8 cellular contexts compared by ENCODE assay signal in the genomic region with DNA sequence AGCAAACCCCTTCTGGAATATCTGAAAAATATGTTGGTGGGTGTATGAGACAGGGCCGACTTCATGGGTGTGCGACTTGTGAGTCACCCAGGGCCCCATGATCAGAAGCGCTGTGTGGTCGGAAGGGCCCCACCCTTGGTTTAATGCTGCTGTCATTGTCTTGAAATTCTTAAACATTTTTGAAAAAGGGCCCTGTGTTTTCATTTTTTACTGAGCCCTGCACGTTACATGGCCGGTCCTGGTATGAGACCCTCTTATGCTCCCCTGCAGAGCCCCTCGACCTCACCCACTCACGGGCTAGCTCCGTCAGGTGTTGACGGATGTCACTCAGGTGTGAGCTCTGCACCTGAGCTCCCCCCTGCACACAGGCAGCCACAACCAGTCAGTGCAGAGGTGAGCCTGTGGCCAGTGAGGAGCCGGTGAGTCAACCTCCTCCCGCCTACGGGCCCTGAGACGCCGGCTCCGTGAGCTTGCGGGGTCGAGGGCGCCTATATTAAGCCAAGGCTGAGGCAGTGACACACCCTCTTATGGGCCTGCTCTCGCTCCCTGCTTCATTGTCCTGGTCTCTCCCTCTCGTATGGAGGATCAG.
DNase-seq lines count a peak whose midpoint lies in the region; ATAC-seq and TF ChIP-seq lines count a peak whose summit lies in the region.

No MANE protein-coding gene starts in this region.

- TF ChIP-seq CTCF in HEK293 (tag by site-specific recombination; IDR thresholded peaks at IDR 0.05), result no peak

- peak; percentile 89 for ATAC-seq in effector memory CD8-positive, alpha-beta T cell (replicated peaks)
- no peak for ATAC-seq in HG03378 (IDR thresholded peaks at IDR 0.05; ENCODE audit: unreplicated experiment)
- no peak for ATAC-seq in HG03342 (IDR thresholded peaks at IDR 0.05; ENCODE audit: unreplicated experiment)

- peak; percentile 72 for DNase-seq in activated CD4-positive, alpha-beta T cell treated with anti-CD3 and anti-CD28 coated beads, Interleukin-2, amount 50 U/mL, for 1 hour
- peak; percentile 58 to 63 (median 60) for DNase-seq in effector memory CD8-positive, alpha-beta T cell
- peak; percentile 45 to 56 for DNase-seq in stimulated activated CD4-positive, alpha-beta T cell treated with anti-CD3 and anti-CD28 coated beads, Interleukin-1b, Interleukin-23, amount 100 ng/mL, for 4 hours (ENCODE audit: low read depth in 2 of 2)
- DNase-seq in globus pallidus (ENCODE audit: low spot score) (no peak), COR-L47 (lab: John Stamatoyannopoulos, UW) (no peak)

- no peaks in the 10 kb centered on the region for H3K36me3 ChIP-seq in HEK293 (ENCODE audit: control insufficient read depth in 2 of 2, insufficient read depth in 1 of 2, low read length in 2 of 2)

- no peak overlapping the region for H3K4me3 ChIP-seq in HEK293 (ENCODE audit: low read depth, low read length)

- H3K27ac ChIP-seq in HEK293 (ENCODE audit: extremely low read depth, low read depth, low read length), result no peak overlapping the region

- H3K9me3 Mint-ChIP-seq in effector memory CD8-positive, alpha-beta T cell, result no peaks in the 10 kb centered on the region

- no peaks in the 10 kb centered on the region for H3K9me3 ChIP-seq in HEK293 (ENCODE audit: control insufficient read depth, insufficient read depth, low read depth, low read length)

- H3K36me3 Mint-ChIP-seq in effector memory CD8-positive, alpha-beta T cell (ENCODE audit: insufficient read depth), result peaks cover 12% of the 10 kb centered on the region

- POLR2A ChIA-PET in HEK293 (lab: Yijun Ruan, JAX), result interaction anchor here (0.6 to 4.6 kb wide), 9 partner anchors 8 to 444 kb away, joined by 4 to 74 read pairs (median 5); a partner anchor contains a TSS

- H3K4me1 Mint-ChIP-seq in effector memory CD8-positive, alpha-beta T cell (ENCODE audit: low read depth in 2 of 2), result peaks cover 22% of the 10 kb centered on the region in 2 donors

- CTCF ChIA-PET in HEK293 (lab: Yijun Ruan, JAX), result interaction anchor here (0.6 kb wide), 2 partner anchors 49 to 134 kb away, joined by 3 read pairs; no protein-coding TSS in a partner anchor

- H3K4me1 ChIP-seq in HEK293 (ENCODE audit: control insufficient read depth, insufficient read depth, low read length), result peaks cover 3% of the 10 kb centered on the region; the same call in 1 of the 2 replicates

- peak overlapping the region; percentile 74 to 77 for H3K4me3 Mint-ChIP-seq in effector memory CD8-positive, alpha-beta T cell

- peak overlapping the region; percentile 94 to 97 for H3K27ac Mint-ChIP-seq in effector memory CD8-positive, alpha-beta T cell

- H3K27me3 Mint-ChIP-seq in effector memory CD8-positive, alpha-beta T cell, result no peaks in the 10 kb centered on the region

TF ChIP-seq in HEK293, 187 proteins besides CTCF, POLR2A, EP300 and RAD21:
- TF ChIP-seq, protein P1, sequence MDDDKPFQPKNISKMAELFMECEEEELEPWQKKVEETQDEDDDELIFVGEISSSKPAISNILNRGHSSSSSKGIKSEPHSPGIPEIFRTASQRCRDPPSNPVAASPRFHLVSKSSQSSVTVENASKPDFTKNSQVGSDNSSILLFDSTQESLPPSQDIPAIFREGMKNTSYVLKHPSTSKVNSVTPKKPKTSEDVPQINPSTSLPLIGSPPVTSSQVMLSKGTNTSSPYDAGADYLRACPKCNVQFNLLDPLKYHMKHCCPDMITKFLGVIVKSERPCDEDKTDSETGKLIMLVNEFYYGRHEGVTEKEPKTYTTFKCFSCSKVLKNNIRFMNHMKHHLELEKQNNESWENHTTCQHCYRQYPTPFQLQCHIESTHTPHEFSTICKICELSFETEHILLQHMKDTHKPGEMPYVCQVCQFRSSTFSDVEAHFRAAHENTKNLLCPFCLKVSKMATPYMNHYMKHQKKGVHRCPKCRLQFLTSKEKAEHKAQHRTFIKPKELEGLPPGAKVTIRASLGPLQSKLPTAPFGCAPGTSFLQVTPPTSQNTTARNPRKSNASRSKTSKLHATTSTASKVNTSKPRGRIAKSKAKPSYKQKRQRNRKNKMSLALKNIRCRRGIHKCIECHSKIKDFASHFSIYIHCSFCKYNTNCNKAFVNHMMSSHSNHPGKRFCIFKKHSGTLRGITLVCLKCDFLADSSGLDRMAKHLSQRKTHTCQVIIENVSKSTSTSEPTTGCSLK (tag by site-specific recombination; IDR thresholded peaks at IDR 0.05), result no peak
- TF ChIP-seq ZNF335 (tag by site-specific recombination; conservative IDR thresholded peaks at IDR 0.05) (peak; percentile 25; the same call in 1 of the 2 replicates), ZEB2 (tag by site-specific recombination; IDR thresholded peaks at IDR 0.05) (0 out of 2 replicates have a peak, but pooled peaks have one; percentile 15), BCL11B (tag by site-specific recombination; IDR thresholded peaks at IDR 0.05; ENCODE audit: low read depth) (no peak), ZNF23 (tag by site-specific recombination; IDR thresholded peaks at IDR 0.05; ENCODE audit: borderline replicate concordance) (no peak), FEZF1 (tag by site-specific recombination; IDR thresholded peaks at IDR 0.05) (no peak), KLF10 (tag by site-specific recombination; IDR thresholded peaks at IDR 0.05) (peak; percentile 21; the same call in 1 of the 2 replicates), ZNF571 (tag by site-specific recombination; IDR thresholded peaks at IDR 0.05) (no peak), EGR2 (tag by site-specific recombination; IDR thresholded peaks at IDR 0.05; ENCODE audit: low read depth) (0 out of 2 replicates have a peak, but pooled peaks have one; percentile 14), ZFHX2 (tag by site-specific recombination; conservative IDR thresholded peaks at IDR 0.05) (peak; percentile 47; the same call in 1 of the 2 replicates)
- TF ChIP-seq, protein P2, sequence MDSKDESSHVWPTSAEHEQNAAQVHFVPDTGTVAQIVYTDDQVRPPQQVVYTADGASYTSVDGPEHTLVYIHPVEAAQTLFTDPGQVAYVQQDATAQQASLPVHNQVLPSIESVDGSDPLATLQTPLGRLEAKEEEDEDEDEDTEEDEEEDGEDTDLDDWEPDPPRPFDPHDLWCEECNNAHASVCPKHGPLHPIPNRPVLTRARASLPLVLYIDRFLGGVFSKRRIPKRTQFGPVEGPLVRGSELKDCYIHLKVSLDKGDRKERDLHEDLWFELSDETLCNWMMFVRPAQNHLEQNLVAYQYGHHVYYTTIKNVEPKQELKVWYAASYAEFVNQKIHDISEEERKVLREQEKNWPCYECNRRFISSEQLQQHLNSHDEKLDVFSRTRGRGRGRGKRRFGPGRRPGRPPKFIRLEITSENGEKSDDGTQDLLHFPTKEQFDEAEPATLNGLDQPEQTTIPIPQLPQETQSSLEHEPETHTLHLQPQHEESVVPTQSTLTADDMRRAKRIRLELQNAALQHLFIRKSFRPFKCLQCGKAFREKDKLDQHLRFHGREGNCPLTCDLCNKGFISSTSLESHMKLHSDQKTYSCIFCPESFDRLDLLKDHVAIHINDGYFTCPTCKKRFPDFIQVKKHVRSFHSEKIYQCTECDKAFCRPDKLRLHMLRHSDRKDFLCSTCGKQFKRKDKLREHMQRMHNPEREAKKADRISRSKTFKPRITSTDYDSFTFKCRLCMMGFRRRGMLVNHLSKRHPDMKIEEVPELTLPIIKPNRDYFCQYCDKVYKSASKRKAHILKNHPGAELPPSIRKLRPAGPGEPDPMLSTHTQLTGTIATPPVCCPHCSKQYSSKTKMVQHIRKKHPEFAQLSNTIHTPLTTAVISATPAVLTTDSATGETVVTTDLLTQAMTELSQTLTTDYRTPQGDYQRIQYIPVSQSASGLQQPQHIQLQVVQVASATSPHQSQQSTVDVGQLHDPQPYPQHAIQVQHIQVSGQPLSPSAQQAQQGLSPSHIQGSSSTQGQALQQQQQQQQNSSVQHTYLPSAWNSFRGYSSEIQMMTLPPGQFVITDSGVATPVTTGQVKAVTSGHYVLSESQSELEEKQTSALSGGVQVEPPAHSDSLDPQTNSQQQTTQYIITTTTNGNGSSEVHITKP (tag by site-specific recombination; IDR thresholded peaks at IDR 0.05), result 0 out of 2 replicates have a peak, but pooled peaks have one; percentile 15

Comparison
In these comparisons a context has a peak if more than half of its experiments do, and no peak if none do; other contexts are left out.
1. DNase-seq: peak in activated CD4-positive, alpha-beta T cell treated with anti-CD3 and anti-CD28 coated beads, Interleukin-2, amount 50 U/mL, for 1 hour (single experiment), effector memory CD8-positive, alpha-beta T cell (3 of 3) and stimulated activated CD4-positive, alpha-beta T cell treated with anti-CD3 and anti-CD28 coated beads, Interleukin-1b, Interleukin-23, amount 100 ng/mL, for 4 hours (2 of 2); none in globus pallidus (single experiment) and COR-L47 (single experiment).